29 cellular contexts compared by ENCODE assay signal in genomic region chr6:107816818-107817217, GRCh38. TPM values are rescaled to one million over a fixed set of nuclear protein-coding genes. Genes with fewer than 3 reads are reported as not detected.
DNase-seq lines count a peak whose midpoint lies in the region; ATAC-seq and TF ChIP-seq lines count a peak whose summit lies in the region.
"Had no signal": no experiment of that assay in that cellular context is flagged by ENCODE, and none has a peak within 500 bp of the region (broad histone marks: within the 10 kb centered on the region; RNA-seq: fewer than 3 reads in every experiment).

No MANE protein-coding gene starts in this region.

- H3K4me1 ChIP-seq in liver (ENCODE audit: control insufficient read depth in 4 of 4, insufficient read depth in 4 of 4, low read length in 3 of 4), result peaks cover 25 to 50% (median 39%) of the 10 kb centered on the region in 4 donors
- H3K4me1 ChIP-seq: A549 had no signal

- peak overlapping the region; percentile 7 for H3K27ac Mint-ChIP-seq in activated T-helper 17 cell treated with anti-CD3 and anti-CD28 coated beads, Interleukin-2, amount 50 U/mL, for 72 hours
- H3K27ac Mint-ChIP-seq in stimulated activated effector memory CD8-positive, alpha-beta T cell treated with anti-CD3 and anti-CD28 coated beads, Interleukin-12 subunit alpha, Interleukin-12 subunit beta, amount 100 ng/mL, for 72 hours, result peak overlapping the region; percentile 16

- ATAC-seq in activated T-helper 17 cell treated with anti-CD3 and anti-CD28 coated beads, Interleukin-2, amount 50 U/mL, for 72 hours (replicated peaks), result no peak
- no peak for ATAC-seq in stimulated activated effector memory CD8-positive, alpha-beta T cell treated with anti-CD3 and anti-CD28 coated beads, Interleukin-12 subunit alpha, Interleukin-12 subunit beta, amount 100 ng/mL, for 72 hours
- ATAC-seq in HG03571 (IDR thresholded peaks at IDR 0.05; ENCODE audit: unreplicated experiment), result no peak
- ATAC-seq: A549, esophagus mucosa, Panc1, upper lobe of right lung had no signal

- TF ChIP-seq CTCF in liver (IDR thresholded peaks at IDR 0.05; ENCODE audit: low read depth, low read length, missing input control), result no peak

- no peaks in the 10 kb centered on the region for H3K27me3 ChIP-seq in liver (ENCODE audit: control insufficient read depth in 4 of 4, insufficient read depth in 4 of 4, low read length in 3 of 4)

- H3K9ac ChIP-seq in liver (ENCODE audit: low read depth in 1 of 2, low read length in 2 of 2), result peak overlapping the region in 1 of 2 donors; percentile 18

- H3K9me3 ChIP-seq in liver (ENCODE audit: control insufficient read depth in 4 of 4, low read length in 3 of 4), result no peaks in the 10 kb centered on the region
- H3K9me3 ChIP-seq: A549, HAP-1, SJSA1, upper lobe of right lung had no signal

- TF ChIP-seq RAD21 in liver (IDR thresholded peaks at IDR 0.05), result peak in 1 of 2 donors; percentile 40

- peak overlapping the region; percentile 67 to 81 for H3K27ac ChIP-seq in liver (ENCODE audit: low read depth in 1 of 2, low read length in 2 of 2)
- H3K27ac ChIP-seq: A549, SJSA1, upper lobe of right lung had no signal

- H3K4me3 Mint-ChIP-seq in activated T-helper 17 cell treated with anti-CD3 and anti-CD28 coated beads, Interleukin-2, amount 50 U/mL, for 72 hours, result peak overlapping the region; percentile 95
- H3K4me3 Mint-ChIP-seq in stimulated activated effector memory CD8-positive, alpha-beta T cell treated with anti-CD3 and anti-CD28 coated beads, Interleukin-12 subunit alpha, Interleukin-12 subunit beta, amount 100 ng/mL, for 72 hours, result peak overlapping the region; percentile 80

- 23% methylated on average over 3 of the region's 3 CpGs for WGBS in liver

- no peak overlapping the region for H3K4me3 ChIP-seq in liver (ENCODE audit: low read depth in 1 of 3, low read length in 3 of 3)
- H3K4me3 ChIP-seq: A549, HAP-1, SJSA1, upper lobe of right lung had no signal

- H3K4me1 Mint-ChIP-seq in activated T-helper 17 cell treated with anti-CD3 and anti-CD28 coated beads, Interleukin-2, amount 50 U/mL, for 72 hours, result peaks cover 44% of the 10 kb centered on the region
- H3K4me1 Mint-ChIP-seq in stimulated activated effector memory CD8-positive, alpha-beta T cell treated with anti-CD3 and anti-CD28 coated beads, Interleukin-12 subunit alpha, Interleukin-12 subunit beta, amount 100 ng/mL, for 72 hours, result peaks cover 72% of the 10 kb centered on the region

- no peaks in the 10 kb centered on the region for H3K36me3 ChIP-seq in liver (ENCODE audit: control insufficient read depth in 4 of 4, insufficient read depth in 3 of 4, low read depth in 1 of 4, low read length in 3 of 4)
- H3K36me3 ChIP-seq: HAP-1, SJSA1, upper lobe of right lung had no signal

- H3K36me3 Mint-ChIP-seq in activated T-helper 17 cell treated with anti-CD3 and anti-CD28 coated beads, Interleukin-2, amount 50 U/mL, for 72 hours (ENCODE audit: low read depth), result no peaks in the 10 kb centered on the region
- no peaks in the 10 kb centered on the region for H3K36me3 Mint-ChIP-seq in stimulated activated effector memory CD8-positive, alpha-beta T cell treated with anti-CD3 and anti-CD28 coated beads, Interleukin-12 subunit alpha, Interleukin-12 subunit beta, amount 100 ng/mL, for 72 hours
- H3K36me3 Mint-ChIP-seq: naive B cell had no signal

- peak; percentile 5 for DNase-seq in activated CD8-positive, alpha-beta memory T cell treated with anti-CD3 and anti-CD28 coated beads for 24 hours
- DNase-seq in activated CD8-positive, alpha-beta memory T cell treated with anti-CD3 and anti-CD28 coated beads, Interleukin-2, amount 50 U/mL, for 48 hours, result no peak
- no peak for DNase-seq in stimulated activated effector memory CD8-positive, alpha-beta T cell treated with anti-CD3 and anti-CD28 coated beads, Interleukin-12 subunit alpha, Interleukin-12 subunit beta, amount 100 ng/mL, for 72 hours (ENCODE audit: low spot score in 2 of 2)
- no peak for DNase-seq in D341Med (ENCODE audit: low spot score)
- no peak for DNase-seq in stimulated activated CD4-positive, alpha-beta T cell treated with anti-CD3 and anti-CD28 coated beads, Interleukin-4, amount 100 ng/mL, for 24 hours
- DNase-seq: activated CD4-positive, alpha-beta T cell treated with anti-CD3 and anti-CD28 coated beads, Interleukin-2, amount 50 U/mL, for 48 hours; anterior cingulate cortex; cerebellar nuclear complex; effector CD4-positive, alpha-beta T cell; hypothalamus; mammary epithelial cell; naive B cell; NCI-H1092 treated with DMSO at 0.1 percent for 48 hours; NCI-H2081 treated with DMSO at 0.1 percent for 48 hours; NK-92 treated with Interleukin-12 subunit alpha and Interleukin-12 subunit beta, amount 100 ng/mL, for 24 hours; posterior cingulate gyrus; T-helper 2 cell; upper lobe of right lung had no signal

- no peaks in the 10 kb centered on the region for H3K27me3 Mint-ChIP-seq in activated T-helper 17 cell treated with anti-CD3 and anti-CD28 coated beads, Interleukin-2, amount 50 U/mL, for 72 hours
- H3K27me3 Mint-ChIP-seq: naive B cell had no signal

- H3K9me3 Mint-ChIP-seq in activated T-helper 17 cell treated with anti-CD3 and anti-CD28 coated beads, Interleukin-2, amount 50 U/mL, for 72 hours, result no peaks in the 10 kb centered on the region
- no peaks in the 10 kb centered on the region for H3K9me3 Mint-ChIP-seq in stimulated activated effector memory CD8-positive, alpha-beta T cell treated with anti-CD3 and anti-CD28 coated beads, Interleukin-12 subunit alpha, Interleukin-12 subunit beta, amount 100 ng/mL, for 72 hours
- H3K9me3 Mint-ChIP-seq: activated T-helper 2 cell treated with anti-CD3 and anti-CD28 coated beads, Interferon-gamma antibody, Interleukin-2, Interleukin-4, amounts not matched to agents 10 μg/mL and 5 μg/mL and 100 μg/mL, durations not matched to agents 14 hours and 24 hours and 36 hours; naive B cell had no signal

TF ChIP-seq in liver, 16 proteins besides CTCF, POLR2A, EP300 and RAD21 (continues in another document):
- TF ChIP-seq GABPA (IDR thresholded peaks at IDR 0.05 in 1 of 2, conservative IDR thresholded peaks at IDR 0.05 in 1 of 2), result peak in 1 of 2 donors; percentile 53
- TF ChIP-seq FOXA1 (IDR thresholded peaks at IDR 0.05), result peak; percentile 68
- peak in 1 of 2 donors; percentile 33 for TF ChIP-seq EGR1 (IDR thresholded peaks at IDR 0.05; ENCODE audit: low read depth in 2 of 2)
- peak; percentile 46 to 70 for TF ChIP-seq RXRA (IDR thresholded peaks at IDR 0.05)
- TF ChIP-seq, protein P1, sequence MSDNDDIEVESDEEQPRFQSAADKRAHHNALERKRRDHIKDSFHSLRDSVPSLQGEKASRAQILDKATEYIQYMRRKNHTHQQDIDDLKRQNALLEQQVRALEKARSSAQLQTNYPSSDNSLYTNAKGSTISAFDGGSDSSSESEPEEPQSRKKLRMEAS (IDR thresholded peaks at IDR 0.05), result peak; percentile 69
- peak; percentile 51 for TF ChIP-seq ZBTB33 (IDR thresholded peaks at IDR 0.05)
- TF ChIP-seq HNF4G (IDR thresholded peaks at IDR 0.05), result peak; percentile 17
- TF ChIP-seq JUND (IDR thresholded peaks at IDR 0.05), result peak in 1 of 2 donors; percentile 65
- TF ChIP-seq HNF4A (conservative IDR thresholded peaks at IDR 0.05), result peak; percentile 65 to 76
- TF ChIP-seq NR2F2 (IDR thresholded peaks at IDR 0.05), result no peak
- peak; percentile 72 for TF ChIP-seq REST (IDR thresholded peaks at IDR 0.05)
- TF ChIP-seq YY1 (IDR thresholded peaks at IDR 0.05), result peak; percentile 76
- no peak for TF ChIP-seq TAF1 (conservative IDR thresholded peaks at IDR 0.05)
- TF ChIP-seq SP1 (IDR thresholded peaks at IDR 0.05), result peak; percentile 89

RNA-seq across cellular contexts. Expression of gene SCML4, which starts 7.3 kb away (rescaled TPM):
- 1 to 10 TPM; 2.6 to 3.9 TPM for total RNA-seq in activated T-helper 17 cell treated with anti-CD3 and anti-CD28 coated beads, Interleukin-2, amount 50 U/mL, for 72 hours
- 1 to 10 TPM; 1.1 to 2.9 TPM for total RNA-seq in liver
- 1 to 10 TPM; 1.0 to 1.5 TPM for polyA plus RNA-seq in liver
- total RNA-seq: mammary epithelial cell, NCI-H460, SJSA1 had no signal
- polyA plus RNA-seq: A549, BJ, mammary epithelial cell had no signal
